ENCODE assay signal across 1 cellular context in the genomic region with DNA sequence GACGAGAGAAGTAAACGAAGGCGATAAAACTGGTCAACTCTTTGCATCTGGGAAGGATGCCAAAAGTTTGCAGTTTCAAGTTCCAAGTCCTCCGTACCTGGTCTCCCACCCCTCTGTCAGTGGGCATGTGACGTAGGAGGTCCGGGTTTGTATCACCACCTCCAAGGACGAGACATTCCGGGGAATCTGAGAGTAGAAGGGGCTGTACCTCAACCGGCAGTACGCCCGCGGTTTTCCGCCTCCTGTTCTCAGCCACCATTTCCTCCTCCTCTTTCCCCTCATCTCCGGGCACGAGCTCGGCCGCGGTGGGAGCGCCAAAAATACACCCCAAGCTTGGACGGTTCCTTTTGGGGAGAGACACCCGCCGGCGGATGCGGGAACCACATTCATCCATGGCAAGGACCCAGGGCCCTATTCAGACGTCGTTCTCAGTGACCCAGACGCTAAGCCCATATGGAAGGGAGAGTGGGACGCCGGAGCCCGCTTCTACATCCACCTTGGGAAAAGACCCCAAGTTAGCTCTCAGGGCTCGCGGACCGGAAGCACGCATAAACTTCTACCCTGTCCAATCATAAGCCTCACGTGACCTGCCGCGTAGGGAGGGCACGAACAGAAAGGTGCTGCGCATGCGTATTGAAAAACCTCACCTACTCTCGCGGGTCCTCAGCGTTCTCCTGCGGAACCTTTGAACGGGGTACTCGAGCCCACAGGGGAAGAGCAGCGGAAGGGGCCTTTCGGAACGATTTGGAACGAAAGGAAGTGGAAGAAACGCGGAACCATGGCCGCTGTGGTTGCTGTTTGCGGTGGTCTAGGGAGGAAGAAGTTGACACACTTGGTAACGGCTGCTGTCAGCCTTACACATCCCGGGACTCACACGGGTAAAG.
TF ChIP-seq lines count a peak whose summit lies in the region.

A gene with protein sequence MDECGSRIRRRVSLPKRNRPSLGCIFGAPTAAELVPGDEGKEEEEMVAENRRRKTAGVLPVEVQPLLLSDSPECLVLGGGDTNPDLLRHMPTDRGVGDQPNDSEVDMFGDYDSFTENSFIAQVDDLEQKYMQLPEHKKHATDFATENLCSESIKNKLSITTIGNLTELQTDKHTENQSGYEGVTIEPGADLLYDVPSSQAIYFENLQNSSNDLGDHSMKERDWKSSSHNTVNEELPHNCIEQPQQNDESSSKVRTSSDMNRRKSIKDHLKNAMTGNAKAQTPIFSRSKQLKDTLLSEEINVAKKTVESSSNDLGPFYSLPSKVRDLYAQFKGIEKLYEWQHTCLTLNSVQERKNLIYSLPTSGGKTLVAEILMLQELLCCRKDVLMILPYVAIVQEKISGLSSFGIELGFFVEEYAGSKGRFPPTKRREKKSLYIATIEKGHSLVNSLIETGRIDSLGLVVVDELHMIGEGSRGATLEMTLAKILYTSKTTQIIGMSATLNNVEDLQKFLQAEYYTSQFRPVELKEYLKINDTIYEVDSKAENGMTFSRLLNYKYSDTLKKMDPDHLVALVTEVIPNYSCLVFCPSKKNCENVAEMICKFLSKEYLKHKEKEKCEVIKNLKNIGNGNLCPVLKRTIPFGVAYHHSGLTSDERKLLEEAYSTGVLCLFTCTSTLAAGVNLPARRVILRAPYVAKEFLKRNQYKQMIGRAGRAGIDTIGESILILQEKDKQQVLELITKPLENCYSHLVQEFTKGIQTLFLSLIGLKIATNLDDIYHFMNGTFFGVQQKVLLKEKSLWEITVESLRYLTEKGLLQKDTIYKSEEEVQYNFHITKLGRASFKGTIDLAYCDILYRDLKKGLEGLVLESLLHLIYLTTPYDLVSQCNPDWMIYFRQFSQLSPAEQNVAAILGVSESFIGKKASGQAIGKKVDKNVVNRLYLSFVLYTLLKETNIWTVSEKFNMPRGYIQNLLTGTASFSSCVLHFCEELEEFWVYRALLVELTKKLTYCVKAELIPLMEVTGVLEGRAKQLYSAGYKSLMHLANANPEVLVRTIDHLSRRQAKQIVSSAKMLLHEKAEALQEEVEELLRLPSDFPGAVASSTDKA (minus strand): TSS at position 524 of the 884 bp plus-strand sequence. CDS start 130 bp downstream, at position 394.
MRPS18C (plus strand) TSS at position 759 of the 884 bp plus-strand sequence; CDS start at position 779, 20 bp downstream.

TF ChIP-seq in K562, 482 proteins besides CTCF, POLR2A, EP300 and RAD21 (continued from another document and continues in another):
- TF ChIP-seq, protein P1, sequence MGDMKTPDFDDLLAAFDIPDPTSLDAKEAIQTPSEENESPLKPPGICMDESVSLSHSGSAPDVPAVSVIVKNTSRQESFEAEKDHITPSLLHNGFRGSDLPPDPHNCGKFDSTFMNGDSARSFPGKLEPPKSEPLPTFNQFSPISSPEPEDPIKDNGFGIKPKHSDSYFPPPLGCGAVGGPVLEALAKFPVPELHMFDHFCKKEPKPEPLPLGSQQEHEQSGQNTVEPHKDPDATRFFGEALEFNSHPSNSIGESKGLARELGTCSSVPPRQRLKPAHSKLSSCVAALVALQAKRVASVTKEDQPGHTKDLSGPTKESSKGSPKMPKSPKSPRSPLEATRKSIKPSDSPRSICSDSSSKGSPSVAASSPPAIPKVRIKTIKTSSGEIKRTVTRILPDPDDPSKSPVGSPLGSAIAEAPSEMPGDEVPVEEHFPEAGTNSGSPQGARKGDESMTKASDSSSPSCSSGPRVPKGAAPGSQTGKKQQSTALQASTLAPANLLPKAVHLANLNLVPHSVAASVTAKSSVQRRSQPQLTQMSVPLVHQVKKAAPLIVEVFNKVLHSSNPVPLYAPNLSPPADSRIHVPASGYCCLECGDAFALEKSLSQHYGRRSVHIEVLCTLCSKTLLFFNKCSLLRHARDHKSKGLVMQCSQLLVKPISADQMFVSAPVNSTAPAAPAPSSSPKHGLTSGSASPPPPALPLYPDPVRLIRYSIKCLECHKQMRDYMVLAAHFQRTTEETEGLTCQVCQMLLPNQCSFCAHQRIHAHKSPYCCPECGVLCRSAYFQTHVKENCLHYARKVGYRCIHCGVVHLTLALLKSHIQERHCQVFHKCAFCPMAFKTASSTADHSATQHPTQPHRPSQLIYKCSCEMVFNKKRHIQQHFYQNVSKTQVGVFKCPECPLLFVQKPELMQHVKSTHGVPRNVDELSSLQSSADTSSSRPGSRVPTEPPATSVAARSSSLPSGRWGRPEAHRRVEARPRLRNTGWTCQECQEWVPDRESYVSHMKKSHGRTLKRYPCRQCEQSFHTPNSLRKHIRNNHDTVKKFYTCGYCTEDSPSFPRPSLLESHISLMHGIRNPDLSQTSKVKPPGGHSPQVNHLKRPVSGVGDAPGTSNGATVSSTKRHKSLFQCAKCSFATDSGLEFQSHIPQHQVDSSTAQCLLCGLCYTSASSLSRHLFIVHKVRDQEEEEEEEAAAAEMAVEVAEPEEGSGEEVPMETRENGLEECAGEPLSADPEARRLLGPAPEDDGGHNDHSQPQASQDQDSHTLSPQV (IDR thresholded peaks at IDR 0.05) = no peak
- peak; percentile 90 for TF ChIP-seq PML (IDR thresholded peaks at IDR 0.05; ENCODE audit: low read length)
- no peak for TF ChIP-seq YBX1 (IDR thresholded peaks at IDR 0.05)
- TF ChIP-seq ZNF695 (CRISPR knock-in tag; IDR thresholded peaks at IDR 0.05) = no peak
- TF ChIP-seq CEBPZ (IDR thresholded peaks at IDR 0.05; ENCODE audit: borderline replicate concordance, low read depth, low read length) = no peak
- 0 out of 2 replicates have a peak, but pooled peaks have one; percentile 49 for TF ChIP-seq HIVEP1 (CRISPR knock-in tag; IDR thresholded peaks at IDR 0.05)
- TF ChIP-seq LEF1 (IDR thresholded peaks at IDR 0.05) = peak; percentile 71; the same call in 1 of the 2 replicates
- peak; percentile 94 for TF ChIP-seq SUPT5H (IDR thresholded peaks at IDR 0.05)
- 0 out of 2 replicates have a peak, but pooled peaks have one; percentile 61 for TF ChIP-seq KLF13 (tag; IDR thresholded peaks at IDR 0.05; ENCODE audit: borderline replicate concordance, low read depth)
- TF ChIP-seq GTF2E2 (tag; IDR thresholded peaks at IDR 0.05) = peak; percentile 77; the same call in 1 of the 2 replicates
- TF ChIP-seq HEY1 (CRISPR knock-in tag; IDR thresholded peaks at IDR 0.05; ENCODE audit: borderline replicate concordance) = no peak
- TF ChIP-seq ZNF175 (CRISPR knock-in tag; IDR thresholded peaks at IDR 0.05; ENCODE audit: low read depth) = peak; percentile 69; the same call in 1 of the 2 replicates
- no peak for TF ChIP-seq CSDE1 (IDR thresholded peaks at IDR 0.05)
- TF ChIP-seq TOE1 (IDR thresholded peaks at IDR 0.05; ENCODE audit: borderline replicate concordance) = peak; percentile 98
- TF ChIP-seq TOE1 (CRISPR knock-in tag; IDR thresholded peaks at IDR 0.05; ENCODE audit: borderline replicate concordance, low read depth) = peak; percentile 66; the same call in 1 of the 2 replicates
- no peak for TF ChIP-seq OTX1 (CRISPR knock-in tag; IDR thresholded peaks at IDR 0.05)
- no peak for TF ChIP-seq PATZ1 (CRISPR knock-in tag; IDR thresholded peaks at IDR 0.05; ENCODE audit: borderline replicate concordance)
- peak; percentile 98 for TF ChIP-seq XRCC5 (IDR thresholded peaks at IDR 0.05; ENCODE audit: low read depth, low read length)
- TF ChIP-seq CBX5 (IDR thresholded peaks at IDR 0.05; ENCODE audit: borderline replicate concordance, low read depth) = 0 out of 2 replicates have a peak, but pooled peaks have one; percentile 59
- TF ChIP-seq, protein P2, sequence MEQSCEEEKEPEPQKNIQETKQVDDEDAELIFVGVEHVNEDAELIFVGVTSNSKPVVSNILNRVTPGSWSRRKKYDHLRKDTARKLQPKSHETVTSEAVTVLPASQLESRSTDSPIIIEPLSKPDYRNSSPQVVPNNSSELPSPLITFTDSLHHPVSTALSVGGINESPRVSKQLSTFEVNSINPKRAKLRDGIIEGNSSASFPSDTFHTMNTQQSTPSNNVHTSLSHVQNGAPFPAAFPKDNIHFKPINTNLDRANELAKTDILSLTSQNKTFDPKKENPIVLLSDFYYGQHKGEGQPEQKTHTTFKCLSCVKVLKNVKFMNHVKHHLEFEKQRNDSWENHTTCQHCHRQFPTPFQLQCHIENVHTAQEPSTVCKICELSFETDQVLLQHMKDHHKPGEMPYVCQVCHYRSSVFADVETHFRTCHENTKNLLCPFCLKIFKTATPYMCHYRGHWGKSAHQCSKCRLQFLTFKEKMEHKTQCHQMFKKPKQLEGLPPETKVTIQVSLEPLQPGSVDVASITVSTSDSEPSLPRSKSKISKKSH (CRISPR knock-in tag; IDR thresholded peaks at IDR 0.05) = no peak
- TF ChIP-seq ZNF197 (CRISPR knock-in tag; IDR thresholded peaks at IDR 0.05; ENCODE audit: low read depth) = 0 out of 2 replicates have a peak, but pooled peaks have one; percentile 47
- TF ChIP-seq SP2 (IDR thresholded peaks at IDR 0.05; ENCODE audit: extremely low read depth, low read depth, low read length, poor library complexity, severe bottlenecking) = no peak
- no peak for TF ChIP-seq CHCHD3 (CRISPR knock-in tag; IDR thresholded peaks at IDR 0.05)
- 0 out of 2 replicates have a peak, but pooled peaks have one; percentile 9 for TF ChIP-seq TCF3 (CRISPR knock-in tag; IDR thresholded peaks at IDR 0.05)
- no peak for TF ChIP-seq PURB (CRISPR knock-in tag; IDR thresholded peaks at IDR 0.05; ENCODE audit: low read depth)
- TF ChIP-seq ELF4 (CRISPR knock-in tag; IDR thresholded peaks at IDR 0.05) = peak; percentile 77
- peak; percentile 76; the same call in 1 of the 2 replicates for TF ChIP-seq FOXP1 (CRISPR knock-in tag; IDR thresholded peaks at IDR 0.05)
- TF ChIP-seq SMARCA4 (IDR thresholded peaks at IDR 0.05) = no peak
- TF ChIP-seq, protein P3, sequence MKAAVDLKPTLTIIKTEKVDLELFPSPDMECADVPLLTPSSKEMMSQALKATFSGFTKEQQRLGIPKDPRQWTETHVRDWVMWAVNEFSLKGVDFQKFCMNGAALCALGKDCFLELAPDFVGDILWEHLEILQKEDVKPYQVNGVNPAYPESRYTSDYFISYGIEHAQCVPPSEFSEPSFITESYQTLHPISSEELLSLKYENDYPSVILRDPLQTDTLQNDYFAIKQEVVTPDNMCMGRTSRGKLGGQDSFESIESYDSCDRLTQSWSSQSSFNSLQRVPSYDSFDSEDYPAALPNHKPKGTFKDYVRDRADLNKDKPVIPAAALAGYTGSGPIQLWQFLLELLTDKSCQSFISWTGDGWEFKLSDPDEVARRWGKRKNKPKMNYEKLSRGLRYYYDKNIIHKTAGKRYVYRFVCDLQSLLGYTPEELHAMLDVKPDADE (conservative IDR thresholded peaks at IDR 0.05; ENCODE audit: control insufficient read depth, low read depth, low read length) = no peak; the same call in 1 of the 2 replicates
- no peak for TF ChIP-seq HMGN3 (IDR thresholded peaks at IDR 0.05; ENCODE audit: borderline replicate concordance, extremely low read depth, insufficient read length, low read depth, low read length)
- no peak for TF ChIP-seq CHD4 (IDR thresholded peaks at IDR 0.05; ENCODE audit: insufficient read depth, insufficient replicate concordance, low read depth, low read length, poor library complexity, severe bottlenecking)
- peak; percentile 86 for TF ChIP-seq RBBP5 (IDR thresholded peaks at IDR 0.05; ENCODE audit: borderline replicate concordance, insufficient read depth, low read length, poor library complexity, severe bottlenecking)
- TF ChIP-seq TEAD1 (CRISPR knock-in tag; IDR thresholded peaks at IDR 0.05) = peak in 1 of 2 experiments; percentile 86; a peak in 2 of 4 replicates
- no peak for TF ChIP-seq ZBTB49 (CRISPR knock-in tag; IDR thresholded peaks at IDR 0.05; ENCODE audit: borderline replicate concordance)
